ENCODE assay signal across 26 cellular contexts in the genomic region with DNA sequence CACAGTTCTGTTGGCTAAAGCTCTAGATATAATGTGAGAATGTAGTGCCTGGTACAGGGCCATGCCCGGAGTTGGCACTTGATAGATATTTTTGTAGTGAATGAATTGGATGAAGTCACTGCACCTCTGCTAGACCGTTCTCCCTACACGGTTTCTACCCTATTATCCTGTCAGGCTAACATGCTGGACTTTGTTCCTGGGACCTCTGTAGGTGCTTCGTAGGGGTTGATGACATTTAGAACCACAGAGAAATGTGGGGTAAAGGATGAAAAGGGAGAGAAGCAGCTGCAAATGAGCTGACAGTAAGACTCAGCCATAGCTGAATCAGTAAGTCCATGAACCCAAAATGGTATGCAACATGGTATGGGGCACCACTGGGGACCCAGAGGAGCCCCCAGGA. TPM values are rescaled to one million over a fixed set of nuclear protein-coding genes. Genes with fewer than 3 reads are reported as not detected.
DNase-seq lines count a peak whose midpoint lies in the region; ATAC-seq, FAIRE-seq and TF ChIP-seq lines count a peak whose summit lies in the region.
"Had no signal": no experiment of that assay in that cellular context is flagged by ENCODE, and none has a peak within 500 bp of the region (broad histone marks: within the 10 kb centered on the region; RNA-seq: fewer than 3 reads in every experiment).

No MANE protein-coding gene starts in this region.

- no peak overlapping the region for H3K27ac Mint-ChIP-seq in CD8-positive, alpha-beta T cell
- H3K27ac Mint-ChIP-seq: CD14-positive monocyte; CD4-positive, alpha-beta memory T cell; CD4-positive, CD25-positive, alpha-beta regulatory T cell had no signal

- H3K27me3 ChIP-seq in HepG2 (ENCODE audit: control insufficient read depth in 1 of 2, insufficient read depth in 2 of 2, low read length in 2 of 2) = no peaks in the 10 kb centered on the region; a peak in 2 of 5 replicates
- no peaks in the 10 kb centered on the region for H3K27me3 ChIP-seq in right lobe of liver
- H3K27me3 ChIP-seq in CD8-positive, alpha-beta T cell (ENCODE audit: insufficient read depth, low read length) = peaks cover 4% of the 10 kb centered on the region

- TF ChIP-seq EP300 in HepG2 (IDR thresholded peaks at IDR 0.05; ENCODE audit: low read depth in 2 of 2, low read length in 2 of 2) (no peak), HepG2 (CRISPR knock-in tag; IDR thresholded peaks at IDR 0.05; ENCODE audit: borderline replicate concordance) (no peak)

- H3K27me3 Mint-ChIP-seq in CD8-positive, alpha-beta T cell (ENCODE audit: low read depth) = peaks cover 16% of the 10 kb centered on the region

- TF ChIP-seq POLR2A in HepG2 (IDR thresholded peaks at IDR 0.05; ENCODE audit: insufficient read depth in 1 of 2, low read depth in 2 of 2, low read length in 2 of 2) (no peak), right lobe of liver (IDR thresholded peaks at IDR 0.05) (no peak)

- H3K9ac ChIP-seq in HepG2 (ENCODE audit: insufficient read depth, low read depth, low read length) = no peak overlapping the region
- H3K9ac ChIP-seq: BLaER1 had no signal

- H3K4me1 Mint-ChIP-seq in CD8-positive, alpha-beta T cell (ENCODE audit: low read depth) = peaks cover 13% of the 10 kb centered on the region

- H4K20me1 ChIP-seq in HepG2 (ENCODE audit: insufficient read depth, low read length) = no peaks in the 10 kb centered on the region
- H4K20me1 ChIP-seq: BLaER1 had no signal

- no peak overlapping the region for H2AFZ ChIP-seq in HepG2 (ENCODE audit: low read length)

- H3K4me1 ChIP-seq in HepG2 (ENCODE audit: insufficient read depth, low read length) (peaks cover 33% of the 10 kb centered on the region), right lobe of liver (no peaks in the 10 kb centered on the region)
- H3K4me1 ChIP-seq in CD8-positive, alpha-beta T cell (ENCODE audit: insufficient read depth, low read length) = peaks cover 4% of the 10 kb centered on the region
- H3K4me1 ChIP-seq: BE2C, Caco-2 had no signal

- WGBS in HepG2 (ENCODE audit: low lambda C conversion rate) = 0% methylated on average over 4 of the region's 4 CpGs
- WGBS in right lobe of liver (ENCODE audit: insufficient coverage, low coverage, low lambda C conversion rate, missing lambda C conversion rate) = 32% methylated on average over 3 of the region's 4 CpGs

- FAIRE-seq in HepG2 (lab: Jason Lieb, UNC) = no peak
- FAIRE-seq: A204.1, D721Med, GM12878, GM12892, GM19239 had no signal

- H3K36me3 ChIP-seq in HepG2 (replicated peaks in 1 of 2; ENCODE audit: control insufficient read depth in 1 of 2, insufficient read depth in 2 of 2, low read length in 2 of 2) (no peaks in the 10 kb centered on the region), right lobe of liver (no peaks in the 10 kb centered on the region)
- no peaks in the 10 kb centered on the region for H3K36me3 ChIP-seq in CD8-positive, alpha-beta T cell (ENCODE audit: insufficient read depth, low read length)
- H3K36me3 ChIP-seq: BE2C, BLaER1 had no signal

- no peak for DNase-seq in left lobe of liver (ENCODE audit: low spot score)
- peak; percentile 39 for DNase-seq in HepG2 (ENCODE audit: low spot score)
- no peak for DNase-seq in right lobe of liver
- no peak for DNase-seq in DMS79 treated with DMSO at 0.1 percent for 48 hours (lab: John Stamatoyannopoulos, UW)
- no peak for DNase-seq in CD8-positive, alpha-beta T cell
- DNase-seq in nucleus accumbens (lab: John Stamatoyannopoulos, UW) = no peak
- DNase-seq: 8988T; ACHN; BE2C; C1 segment of cervical spinal cord; Caco-2; Calu3; CD4-positive, alpha-beta memory T cell; CD4-positive, CD25-positive, alpha-beta regulatory T cell; DND-41; EL; GDM1 had no signal

- no peak for TF ChIP-seq CTCF in HepG2 (CRISPR knock-in tag; IDR thresholded peaks at IDR 0.05)
- no peak for TF ChIP-seq CTCF in right lobe of liver (IDR thresholded peaks at IDR 0.05)
- TF ChIP-seq CTCF in CD8-positive, alpha-beta T cell (IDR thresholded peaks at IDR 0.05) = no peak

- peaks cover 9% of the 10 kb centered on the region for H3K9me3 Mint-ChIP-seq in CD8-positive, alpha-beta T cell

- CTCF ChIA-PET in HepG2 (lab: Yijun Ruan, JAX; ENCODE audit: low intra/inter-chr PET ratio, low total read pairs) = no interaction called here
- CTCF ChIA-PET in CD8-positive, alpha-beta T cell (lab: Charles Lee) = interaction anchor here (1.2 kb wide), 1 partner anchor 12 kb away, joined by 5 read pairs; no protein-coding TSS in a partner anchor

- H3K27ac ChIP-seq in HepG2 (ENCODE audit: extremely low read length, insufficient read depth, low read length) (no peak overlapping the region), right lobe of liver (no peak overlapping the region)
- H3K27ac ChIP-seq in CD8-positive, alpha-beta T cell (ENCODE audit: low read depth, low read length) = no peak overlapping the region
- H3K27ac ChIP-seq: BLaER1 had no signal

- intact Hi-C loops in HepG2 (cut with micrococcal nuclease; ENCODE audit: unreplicated experiment) (no loop called here), right lobe of liver (cut with DNase I) (no loop called here)
- intact Hi-C loops in CD8-positive, alpha-beta T cell (cut with DNase I, micrococcal nuclease) = no loop called here

- peak overlapping the region; percentile 60 for H3K4me2 ChIP-seq in HepG2 (ENCODE audit: low read depth, low read length)
- H3K4me2 ChIP-seq: BLaER1 had no signal

- no peak for TF ChIP-seq RAD21 in HepG2 (CRISPR knock-in tag; IDR thresholded peaks at IDR 0.05)

- H3K79me2 ChIP-seq in HepG2 (ENCODE audit: insufficient read depth, low read length) = no peaks in the 10 kb centered on the region

- no peak overlapping the region for H3K4me3 Mint-ChIP-seq in CD8-positive, alpha-beta T cell
- H3K4me3 Mint-ChIP-seq: CD14-positive monocyte; CD4-positive, alpha-beta memory T cell; CD4-positive, CD25-positive, alpha-beta regulatory T cell had no signal

- H3K9me3 ChIP-seq in HepG2 (ENCODE audit: low read length) (no peaks in the 10 kb centered on the region), right lobe of liver (no peaks in the 10 kb centered on the region)
- H3K9me3 ChIP-seq in CD8-positive, alpha-beta T cell (ENCODE audit: low read length) = no peaks in the 10 kb centered on the region
- H3K9me3 ChIP-seq: BE2C, Caco-2 had no signal

- BruUV-seq in HepG2 (replicated peaks; lab: Mats Ljungman, UMichigan) = no TSS peak

- in situ Hi-C loops in HepG2 (cut with HindIII; ENCODE audit: extremely low pct_ligation_motif_present, low pct_unique_long_range_greater_than_20kb) = no loop called here

- H3K4me3 ChIP-seq in HepG2 (replicated peaks in 1 of 3; ENCODE audit: insufficient read depth in 1 of 3, low read depth in 2 of 3, low read length in 3 of 3) (no peak overlapping the region), right lobe of liver (no peak overlapping the region)
- no peak overlapping the region for H3K4me3 ChIP-seq in CD8-positive, alpha-beta T cell (ENCODE audit: low read depth, low read length)
- H3K4me3 ChIP-seq: BLaER1, GM12878 had no signal

- POLR2A ChIA-PET in HepG2 (lab: Yijun Ruan, JAX) = no interaction called here
- POLR2A ChIA-PET in CD8-positive, alpha-beta T cell (lab: Charles Lee) = interaction anchor here (0.6 kb wide), 1 partner anchor 13 kb away, joined by 4 read pairs; no protein-coding TSS in a partner anchor

- no peaks in the 10 kb centered on the region for H3K36me3 Mint-ChIP-seq in CD8-positive, alpha-beta T cell

- peak; percentile 6 for ATAC-seq in left lobe of liver
- ATAC-seq in HepG2 = peak; percentile 62
- ATAC-seq in right lobe of liver = peak in 3 of 4 donors; percentile 28 to 68 (median 39)
- no peak for ATAC-seq in CD8-positive, alpha-beta T cell
- ATAC-seq: GM12878 had no signal

TF ChIP-seq in HepG2, 621 proteins besides CTCF, POLR2A, EP300 and RAD21 (continues in another document):
- 0 out of 2 replicates have a peak, but pooled peaks have one; percentile 16 for TF ChIP-seq ZMYM3 (CRISPR knock-in tag; IDR thresholded peaks at IDR 0.05)
- TF ChIP-seq HNF4A (CRISPR knock-in tag; IDR thresholded peaks at IDR 0.05) = peak; percentile 74
- no peak for TF ChIP-seq SIN3A (IDR thresholded peaks at IDR 0.05; ENCODE audit: borderline replicate concordance, low read depth, low read length)
- no peak for TF ChIP-seq ZSCAN9 (CRISPR knock-in tag; IDR thresholded peaks at IDR 0.05; ENCODE audit: borderline replicate concordance)
- no peak for TF ChIP-seq ZNF44 (CRISPR knock-in tag; IDR thresholded peaks at IDR 0.05)
- 0 out of 2 replicates have a peak, but pooled peaks have one; percentile 21 for TF ChIP-seq SAP130 (CRISPR knock-in tag; IDR thresholded peaks at IDR 0.05; ENCODE audit: low read depth)
- no peak for TF ChIP-seq ZSCAN31 (CRISPR knock-in tag; IDR thresholded peaks at IDR 0.05; ENCODE audit: low read depth)
- TF ChIP-seq ZNF331 (CRISPR knock-in tag; IDR thresholded peaks at IDR 0.05) = no peak
- TF ChIP-seq DMAP1 (CRISPR knock-in tag; IDR thresholded peaks at IDR 0.05) = no peak
- peak; percentile 14; the same call in 1 of the 2 replicates for TF ChIP-seq RARA (CRISPR knock-in tag; IDR thresholded peaks at IDR 0.05)

RNA-seq across cellular contexts. Expression of a gene that starts 4.1 kb away (rescaled TPM):
- 5.1 TPM for total RNA-seq in left lobe of liver
- 0.95 and 1.4 TPM in 2 replicates for total RNA-seq in HepG2 (2016; rRNA removed; fragmentation: Illumina TruSeq; extraction: Trizol)
- 0.53 and 1.0 TPM in 2 replicates for total RNA-seq in HepG2 (2016; cell fraction: cytosol; rRNA removed; fragmentation: Illumina TruSeq; extraction: Trizol; ENCODE audit: low read depth)
- 0.52 and 1.1 TPM in 2 replicates for total RNA-seq in HepG2 (2016; cell fraction: insoluble cytoplasmic fraction; rRNA removed; fragmentation: Illumina TruSeq; extraction: Trizol)
- 0.87 and 0.90 TPM in 2 replicates for total RNA-seq in HepG2 (2016; cell fraction: membrane; rRNA removed; fragmentation: Illumina TruSeq; extraction: Trizol)
- total RNA-seq in HepG2 (2016; cell fraction: nucleus; rRNA removed; fragmentation: Illumina TruSeq; extraction: Trizol) = 2.6 and 2.7 TPM in 2 replicates
- 2.3 and 2.4 TPM in 2 replicates for polyA plus RNA-seq in HepG2 (2011; rRNA removed)
- 2.2 and 2.5 TPM in 2 replicates for polyA plus RNA-seq in HepG2 (2011; cell fraction: cytosol; rRNA removed)
- 5.3 and 6.4 TPM in 2 replicates for polyA plus RNA-seq in HepG2 (2011; cell fraction: nucleus; rRNA removed)
- polyA plus RNA-seq in HepG2 (2012) = 5.1 and 5.4 TPM in 2 replicates
- polyA plus RNA-seq in HepG2 (2016; cell fraction: cytosol; fragmentation: Illumina TruSeq; extraction: Trizol; ENCODE audit: low read depth) = 1.1 and 1.2 TPM in 2 replicates
- polyA plus RNA-seq in HepG2 (2016; cell fraction: insoluble cytoplasmic fraction; fragmentation: Illumina TruSeq; extraction: Trizol; ENCODE audit: low read depth) = 2.1 and 2.2 TPM in 2 replicates
- polyA plus RNA-seq in HepG2 (2016; cell fraction: membrane; fragmentation: Illumina TruSeq; extraction: Trizol; ENCODE audit: low read depth) = 1.6 and 1.7 TPM in 2 replicates
- polyA plus RNA-seq in HepG2 (2016; cell fraction: nucleus; fragmentation: Illumina TruSeq; extraction: Trizol; ENCODE audit: insufficient read depth, low read depth) = 6.5 TPM in 2 replicates
- polyA minus RNA-seq in HepG2 (2011; rRNA and poly(A)+ RNA removed; ENCODE audit: low replicate concordance) = 3.2 TPM in 1 of 2 replicates, not detected in the other
- polyA minus RNA-seq in HepG2 (2011; cell fraction: cytosol; rRNA and poly(A)+ RNA removed) = 1.6 and 2.9 TPM in 2 replicates
- polyA minus RNA-seq in HepG2 (2011; cell fraction: nucleus; rRNA and poly(A)+ RNA removed) = 3.4 and 4.0 TPM in 2 replicates
- total RNA-seq in right lobe of liver = 1 to 10 TPM; 1.2 to 5.4 (median 2.9) TPM
- total RNA-seq in CD8-positive, alpha-beta T cell = 1 to 10 TPM; 2.1 to 2.5 TPM
- total RNA-seq: Daoy, G401 had no signal
- polyA plus RNA-seq: CD14-positive monocyte had no signal
